In the genomic region with DNA sequence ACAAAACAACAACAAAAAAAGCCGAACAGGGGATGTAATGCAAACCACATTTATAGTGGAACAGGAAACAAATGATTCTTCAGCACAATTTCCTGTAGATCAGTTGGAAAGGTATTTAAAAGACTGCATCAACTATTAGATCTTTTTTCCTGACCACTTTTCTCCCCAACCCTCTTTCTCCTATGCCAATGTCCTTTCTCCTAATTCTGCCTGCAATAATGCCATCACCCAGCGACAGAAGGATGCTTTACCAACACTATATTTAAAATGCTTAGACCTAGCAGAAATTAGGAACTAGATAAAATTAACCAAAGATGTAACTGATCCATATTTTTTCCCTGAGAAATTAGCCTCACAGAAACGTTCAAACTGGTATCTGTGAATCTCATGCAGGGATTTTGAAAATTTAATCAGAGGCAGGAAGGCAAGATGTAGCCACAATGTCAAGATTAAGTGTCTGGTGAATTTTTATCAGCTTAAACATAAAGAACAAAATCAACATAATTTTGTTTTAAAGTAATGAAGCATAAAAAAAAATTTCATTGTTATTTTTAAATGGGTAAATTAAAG, we compare ENCODE assay signal across 14 cellular contexts.
DNase-seq lines count a peak whose midpoint lies in the region; ATAC-seq, FAIRE-seq and TF ChIP-seq lines count a peak whose summit lies in the region.
"Had no signal": no experiment of that assay in that cellular context is flagged by ENCODE, and none has a peak within 500 bp of the region (broad histone marks: within the 10 kb centered on the region; RNA-seq: fewer than 3 reads in every experiment).

No MANE protein-coding gene starts in this region.

- peak overlapping the region; percentile 26; the same call in 1 of the 2 replicates for H3K9ac ChIP-seq in BLaER1

- peak overlapping the region; percentile 81 for H3K4me2 ChIP-seq in BLaER1

- intact Hi-C loops in dorsolateral prefrontal cortex (cut with DNase I), result no loop called here
- intact Hi-C loops in psoas muscle (cut with DNase I), result loop anchor here (1.0 to 5.0 kb wide), 3 partner anchors 25 to 271 kb away; a partner anchor contains a TSS

- H3K36me3 ChIP-seq in BLaER1, result peaks cover 7% of the 10 kb centered on the region; the same call in 1 of the 2 replicates
- H3K36me3 ChIP-seq in psoas muscle (ENCODE audit: insufficient read depth in 1 of 2, low read depth in 1 of 2), result no peaks in the 10 kb centered on the region

- H3K27ac ChIP-seq in BLaER1 (peak overlapping the region; percentile 19; the same call in 1 of the 2 replicates), dorsolateral prefrontal cortex (peak overlapping the region; percentile 17 to 100 (median 99)), psoas muscle (peak overlapping the region; percentile 89)

- H3K4me1 ChIP-seq in BLaER1 (peaks cover 64% of the 10 kb centered on the region), psoas muscle (peaks cover 67% of the 10 kb centered on the region)

- H3K9me3 ChIP-seq in BLaER1, result no peaks in the 10 kb centered on the region
- no peaks in the 10 kb centered on the region for H3K9me3 ChIP-seq in psoas muscle

- H3K27me3 ChIP-seq in BLaER1 (no peaks in the 10 kb centered on the region), dorsolateral prefrontal cortex (no peaks in the 10 kb centered on the region), psoas muscle (ENCODE audit: insufficient read depth in 3 of 3, low read length in 2 of 3) (no peaks in the 10 kb centered on the region)

- no peak for FAIRE-seq in H54 (lab: Jason Lieb, UNC)

- peaks cover 100% of the 10 kb centered on the region for H4K20me1 ChIP-seq in BLaER1

- TF ChIP-seq CTCF in HFF-Myc (IDR thresholded peaks at IDR 0.05; ENCODE audit: low read depth, low read length, missing control alignments) (no peak), dorsolateral prefrontal cortex (IDR thresholded peaks at IDR 0.05 in 54 of 56, conservative IDR thresholded peaks at IDR 0.05 in 2 of 56; ENCODE audit: low read depth in 1 of 56, partially characterized antibody in 56 of 56) (no peak), psoas muscle (IDR thresholded peaks at IDR 0.05) (no peak)

- TF ChIP-seq POLR2A in H54 (IDR thresholded peaks at IDR 0.05; ENCODE audit: low read depth, low read length), result no peak

- 21 to 47% (median 35%) methylated on average over 3 of the region's 3 CpGs for WGBS in psoas muscle, 3 donors

- no peak overlapping the region for H3K4me3 ChIP-seq in BLaER1
- H3K4me3 ChIP-seq in HFF-Myc (replicated peaks; ENCODE audit: low read depth, low read length), result peak overlapping the region; percentile 54
- peak overlapping the region in 56 of 59 donors; percentile 4 to 86 (median 74) for H3K4me3 ChIP-seq in dorsolateral prefrontal cortex
- H3K4me3 ChIP-seq in psoas muscle, result peak overlapping the region; percentile 77

- DNase-seq in HFF-Myc (ENCODE audit: extremely low read depth, low read depth) (no peak), dorsolateral prefrontal cortex (no peak), psoas muscle (no peak), DMS79 treated with DMSO at 0.1 percent for 48 hours (lab: John Stamatoyannopoulos, UW) (no peak), H54 (ENCODE audit: insufficient read length, low spot score) (no peak), NCI-H748 treated with DMSO at 0.1 percent for 48 hours (lab: John Stamatoyannopoulos, UW) (no peak)
- DNase-seq: activated CD4-positive, alpha-beta T cell treated with anti-CD3 and anti-CD28 coated beads for 1 hour; amniotic stem cell; effector memory CD4-positive, alpha-beta T cell; left colon; NCI-H1694 treated with DMSO at 0.1 percent for 48 hours; NK-92 treated with Interleukin-12 subunit alpha and Interleukin-12 subunit beta, amount 100 ng/mL, for 24 hours had no signal

- no peak for ATAC-seq in psoas muscle
- ATAC-seq in GM21528 (IDR thresholded peaks at IDR 0.05; ENCODE audit: low FRiP score, unreplicated experiment), result no peak
- ATAC-seq: left colon had no signal

Comparison
In these comparisons a context has a peak if more than half of its experiments do, and no peak if none do; other contexts are left out.
1. H3K27ac ChIP-seq: peak in every context shown above with its lines; median percentile 99 in dorsolateral prefrontal cortex; 89 in psoas muscle; 19 in BLaER1.
2. intact Hi-C loops: an anchor here in psoas muscle (1.0 to 5.0 kb wide); none called in dorsolateral prefrontal cortex.